ENCODE assay signal across 11 cellular contexts in the genomic region with DNA sequence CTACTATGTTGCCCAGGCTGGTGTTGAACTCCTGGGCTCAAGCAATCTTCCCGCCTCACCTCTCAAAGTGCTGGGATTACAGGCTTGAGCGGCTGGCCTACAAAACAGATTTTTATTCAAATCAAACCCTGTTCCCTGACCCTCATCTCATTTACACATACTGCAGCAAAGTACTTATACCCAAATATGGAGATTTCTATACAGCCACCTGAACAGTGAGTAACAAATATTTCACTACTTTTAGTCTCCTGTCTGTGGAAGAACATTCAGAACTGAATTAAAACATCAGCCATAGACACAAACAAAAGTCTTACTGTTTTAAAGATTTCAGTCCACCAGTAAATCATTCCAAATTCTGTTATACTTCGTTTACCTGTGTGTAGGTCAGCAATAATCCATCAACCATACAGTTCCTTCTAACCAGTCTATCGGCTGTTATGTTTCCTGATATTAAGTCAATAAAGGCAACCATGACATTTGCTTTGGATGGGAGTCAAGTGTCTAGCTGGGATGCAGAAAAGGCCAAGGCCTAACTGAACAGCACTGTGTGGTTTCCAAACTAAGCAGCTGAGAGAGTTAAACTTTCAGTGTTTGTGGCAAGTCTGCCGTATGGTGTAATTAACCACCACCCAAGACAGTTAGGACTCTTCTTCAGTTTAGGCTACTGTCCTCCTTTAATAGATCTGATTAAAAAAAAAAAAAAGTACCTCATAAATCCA. TPM values are rescaled to one million over a fixed set of nuclear protein-coding genes. Genes with fewer than 3 reads are reported as not detected.
A peak's percentile ranks its signal among the peaks of the same experiment; 100 is the strongest.
DNase-seq lines count a peak whose midpoint lies in the region; ATAC-seq, FAIRE-seq and TF ChIP-seq lines count a peak whose summit lies in the region.
"Had no signal": no experiment of that assay in that cellular context is flagged by ENCODE, and none has a peak within 500 bp of the region (broad histone marks: within the 10 kb centered on the region; RNA-seq: fewer than 3 reads in every experiment).

No MANE protein-coding gene starts in this region.

- H3K4me3 ChIP-seq in GM12878 = no peak overlapping the region
- H3K4me3 ChIP-seq in prostate gland = no peak overlapping the region
- H3K4me3 ChIP-seq: uterus had no signal

- TF ChIP-seq POLR2A in GM12878 (IDR thresholded peaks at IDR 0.05; ENCODE audit: low read depth, low read length) (no peak), prostate gland (IDR thresholded peaks at IDR 0.05) (no peak), H54 (IDR thresholded peaks at IDR 0.05; ENCODE audit: low read depth, low read length) (no peak)

- RAD21 ChIA-PET in GM12878 (lab: Charles Lee; ENCODE audit: unreplicated experiment) = interaction anchor here (1.1 to 1.5 kb wide), 4 partner anchors 13 to 51 kb away, joined by 3 to 7 read pairs (median 4); no protein-coding TSS in a partner anchor

- 78% methylated on average over 5 of the region's 5 CpGs for WGBS in GM12878 (ENCODE audit: insufficient coverage, insufficient replicate concordance, low lambda C conversion rate, missing lambda C conversion rate)
- WGBS in prostate gland = 40% methylated on average over 5 of the region's 5 CpGs

- TF ChIP-seq CTCF in GM12878 (IDR thresholded peaks at IDR 0.05 in 2 of 3, conservative IDR thresholded peaks at IDR 0.05 in 1 of 3; ENCODE audit: control insufficient read depth in 2 of 3, extremely low read depth in 1 of 3, insufficient read depth in 1 of 3, low read depth in 3 of 3, low read length in 3 of 3) (no peak), prostate gland (IDR thresholded peaks at IDR 0.05) (no peak)

- no peak for DNase-seq in activated CD8-positive, alpha-beta memory T cell treated with anti-CD3 and anti-CD28 coated beads, Interleukin-2, amount 10 ng/mL, durations not matched to agents 7 days and 5 days
- DNase-seq in activated CD8-positive, alpha-beta memory T cell treated with anti-CD3 and anti-CD28 coated beads, Interleukin-2, amount 50 U/mL, for 4 hours = no peak
- DNase-seq in NCI-H2196 treated with DMSO at 0.1 percent for 48 hours (lab: John Stamatoyannopoulos, UW; ENCODE audit: unreplicated experiment) (peak; percentile 22), GM12878 (ENCODE audit: low read depth, low spot score) (no peak), prostate gland (ENCODE audit: low spot score) (peak; percentile 58), UCSD-AML1 (lab: John Stamatoyannopoulos, UW; ENCODE audit: unreplicated experiment) (no peak), H54 (ENCODE audit: insufficient read length, low spot score) (no peak), hippocampal formation (lab: John Stamatoyannopoulos, UW) (no peak)
- DNase-seq: uterus had no signal

- no peak overlapping the region for H3K4me3 Mint-ChIP-seq in activated CD8-positive, alpha-beta memory T cell treated with anti-CD3 and anti-CD28 coated beads, Interleukin-2, amount 10 ng/mL, durations not matched to agents 7 days and 5 days

- H2AFZ ChIP-seq in GM12878 (ENCODE audit: control insufficient read depth, low read depth, low read length) = no peak overlapping the region
- H2AFZ ChIP-seq: parathyroid adenoma had no signal

- in situ Hi-C loops in GM12878 (cut with MboI) = no loop called here

- no peaks in the 10 kb centered on the region; the same call in 2 of the 3 replicates for H3K9me3 ChIP-seq in GM12878 (replicated peaks; ENCODE audit: control insufficient read depth, insufficient read depth, low read length)
- H3K9me3 ChIP-seq in prostate gland = no peaks in the 10 kb centered on the region
- H3K9me3 ChIP-seq: uterus had no signal

- peak; percentile 45 for ATAC-seq in activated CD8-positive, alpha-beta memory T cell treated with anti-CD3 and anti-CD28 coated beads, Interleukin-2, amount 10 ng/mL, durations not matched to agents 7 days and 5 days
- ATAC-seq in GM12878 = peak; percentile 64

- peaks cover 12% of the 10 kb centered on the region for H3K79me2 ChIP-seq in GM12878 (ENCODE audit: control insufficient read depth, insufficient read depth, low read length)

- CTCF ChIA-PET in activated CD8-positive, alpha-beta memory T cell treated with anti-CD3 and anti-CD28 coated beads, Interleukin-2, amount 10 ng/mL, durations not matched to agents 7 days and 5 days (lab: Charles Lee) = interaction anchor here (1.1 to 1.5 kb wide), 3 partner anchors 13 to 25 kb away, joined by 3 read pairs; no protein-coding TSS in a partner anchor
- CTCF ChIA-PET in GM12878 (lab: Yijun Ruan, JAX) = interaction anchor here (0.6 to 4.5 kb wide), 4 partner anchors 14 to 78 kb away, joined by 3 to 15 read pairs (median 6); no protein-coding TSS in a partner anchor

- H3K27ac Mint-ChIP-seq in activated CD8-positive, alpha-beta memory T cell treated with anti-CD3 and anti-CD28 coated beads, Interleukin-2, amount 10 ng/mL, durations not matched to agents 7 days and 5 days = peak overlapping the region; percentile 16

- H3K36me3 ChIP-seq in GM12878 (ENCODE audit: control insufficient read depth in 2 of 2, insufficient read depth in 2 of 2, low read length in 1 of 2) = peaks cover 0 to 2% of the 10 kb centered on the region in 2 experiments; a peak in 1 of 4 replicates
- H3K36me3 ChIP-seq in prostate gland = no peaks in the 10 kb centered on the region
- H3K36me3 ChIP-seq: uterus had no signal

- H3K4me1 ChIP-seq in GM12878 (ENCODE audit: control insufficient read depth, insufficient read depth, low read length) (peaks cover 39% of the 10 kb centered on the region), prostate gland (replicated peaks) (peaks cover 14% of the 10 kb centered on the region)
- H3K4me1 ChIP-seq: uterus had no signal

- H3K4me1 Mint-ChIP-seq in activated CD8-positive, alpha-beta memory T cell treated with anti-CD3 and anti-CD28 coated beads, Interleukin-2, amount 10 ng/mL, durations not matched to agents 7 days and 5 days = peaks cover 48% of the 10 kb centered on the region

- H3K27me3 Mint-ChIP-seq in activated CD8-positive, alpha-beta memory T cell treated with anti-CD3 and anti-CD28 coated beads, Interleukin-2, amount 10 ng/mL, durations not matched to agents 7 days and 5 days = no peaks in the 10 kb centered on the region

- no peak overlapping the region for H3K9ac ChIP-seq in GM12878 (ENCODE audit: control insufficient read depth, insufficient read depth, low read length)
- H3K9ac ChIP-seq: parathyroid adenoma had no signal

- no peak for TF ChIP-seq EP300 in GM12878 (IDR thresholded peaks at IDR 0.05; ENCODE audit: borderline replicate concordance in 1 of 2, control insufficient read depth in 1 of 2, low read depth in 2 of 2, low read length in 2 of 2)

- no peaks in the 10 kb centered on the region for H3K36me3 Mint-ChIP-seq in activated CD8-positive, alpha-beta memory T cell treated with anti-CD3 and anti-CD28 coated beads, Interleukin-2, amount 10 ng/mL, durations not matched to agents 7 days and 5 days

- 0 out of 2 replicates have a peak overlapping the region, but pooled peaks have one; percentile 38 for H3K4me2 ChIP-seq in GM12878 (ENCODE audit: control insufficient read depth, insufficient read depth)

- no peaks in the 10 kb centered on the region for H3K27me3 ChIP-seq in GM12878 (replicated peaks in 1 of 2; ENCODE audit: control insufficient read depth in 2 of 2, insufficient read depth in 2 of 2, low read length in 1 of 2)
- no peaks in the 10 kb centered on the region for H3K27me3 ChIP-seq in prostate gland (replicated peaks; ENCODE audit: insufficient read depth)
- H3K27me3 ChIP-seq: uterus had no signal

- no peak for TF ChIP-seq RAD21 in GM12878 (IDR thresholded peaks at IDR 0.05; ENCODE audit: insufficient read depth, low read depth, low read length)

- no peaks in the 10 kb centered on the region for H4K20me1 ChIP-seq in GM12878 (ENCODE audit: control insufficient read depth, insufficient read depth)

- BruUV-seq in GM12878 (replicated peaks; lab: Mats Ljungman, UMichigan) = no TSS peak

- no peak for FAIRE-seq in GM12878 (lab: Jason Lieb, UNC)
- no peak for FAIRE-seq in H54 (lab: Jason Lieb, UNC)
- FAIRE-seq: TTC549 had no signal

- H3K9me3 Mint-ChIP-seq in activated CD8-positive, alpha-beta memory T cell treated with anti-CD3 and anti-CD28 coated beads, Interleukin-2, amount 10 ng/mL, durations not matched to agents 7 days and 5 days (ENCODE audit: low read depth) = no peaks in the 10 kb centered on the region

- H3K27ac ChIP-seq in GM12878 (ENCODE audit: control insufficient read depth, insufficient read depth) (peak overlapping the region; percentile 27), prostate gland (peak overlapping the region; percentile 49 to 61)
- H3K27ac ChIP-seq: parathyroid adenoma, uterus had no signal

- POLR2A ChIA-PET in GM12878 (lab: Charles Lee) = interaction anchor here (1.0 kb wide), 1 partner anchor 19 kb away, joined by 3 read pairs; no protein-coding TSS in a partner anchor

- intact Hi-C loops in GM12878 (cut with micrococcal nuclease; ENCODE audit: unreplicated experiment) = no loop called here
- intact Hi-C loops in prostate gland (cut with DNase I) = no loop called here

- SMC1A ChIA-PET in GM12878 (lab: Charles Lee; ENCODE audit: uncharacterized antibody, unreplicated experiment) = interaction anchor here (0.7 to 2.8 kb wide), 9 partner anchors 8 to 51 kb away, joined by 3 to 19 read pairs (median 4); a partner anchor contains a TSS

RNA-seq across cellular contexts. Expression of a gene that starts 22.3 kb away (rescaled TPM):
- total RNA-seq in activated CD8-positive, alpha-beta memory T cell treated with anti-CD3 and anti-CD28 coated beads, Interleukin-2, amount 10 ng/mL, durations not matched to agents 7 days and 5 days = 10 to 100 TPM; 21.7 to 22.9 TPM
- 60.0 and 65.4 TPM in 2 replicates for total RNA-seq in GM12878 (2013; cell fraction: nucleolus; rRNA removed)
- total RNA-seq in GM12878 (2014; rRNA removed) = 7.5 and 10.8 TPM in 2 replicates
- total RNA-seq in GM12878 (2014; rRNA removed; fragmentation: Illumina TruSeq; extraction: Trizol) = 6.4 and 7.6 TPM in 2 replicates
- 16.8 and 17.1 TPM in 2 replicates for total RNA-seq in GM12878 (2021)
- polyA plus RNA-seq in GM12878 (2011; ENCODE audit: low read depth) = 11.6 TPM
- polyA plus RNA-seq in GM12878 (2011; rRNA removed) = 6.4 and 7.3 TPM in 2 replicates
- 5.5 and 5.6 TPM in 2 replicates for polyA plus RNA-seq in GM12878 (2011; cell fraction: cytosol; rRNA removed)
- 14.1 and 15.5 TPM in 2 replicates for polyA plus RNA-seq in GM12878 (2011; cell fraction: nucleus; rRNA removed)
- 9.2 and 15.8 TPM in 2 replicates for polyA plus RNA-seq in GM12878 (2012)
- polyA plus RNA-seq in GM12878 (2014; fragmentation: Illumina TruSeq; extraction: Trizol) = 6.5 and 6.7 TPM in 2 replicates
- 1 to 10 TPM; 2.6 to 3.4 TPM for polyA plus RNA-seq in GM12878 (2014; fragmentation: Nextera tagmentation; extraction: Ambion mirVana)
- 7.7 and 10.7 TPM in 2 replicates for polyA plus RNA-seq in GM12878 (2014; rRNA removed)
- 10 to 100 TPM; 17.9 to 19.2 TPM for polyA plus RNA-seq in GM12878 (2016; fragmentation: Nextera tagmentation; extraction: Ambion mirVana)
- polyA minus RNA-seq in GM12878 (2011; rRNA and poly(A)+ RNA removed) = 10.5 and 16.0 TPM in 2 replicates
- polyA minus RNA-seq in GM12878 (2011; cell fraction: cytosol; rRNA and poly(A)+ RNA removed) = 2.0 and 3.5 TPM in 2 replicates
- polyA minus RNA-seq in GM12878 (2011; cell fraction: nucleus; rRNA and poly(A)+ RNA removed) = 10.5 and 17.7 TPM in 2 replicates
- total RNA-seq in prostate gland = 10 to 100 TPM; 14.4 to 21.4 TPM

Comparison
In these comparisons a context has a peak if more than half of its experiments do, and no peak if none do; other contexts are left out.
1. DNase-seq: peak in NCI-H2196 treated with DMSO at 0.1 percent for 48 hours (single experiment) and prostate gland (single experiment); none in activated CD8-positive, alpha-beta memory T cell treated with anti-CD3 and anti-CD28 coated beads, Interleukin-2, amount 10 ng/mL, durations not matched to agents 7 days and 5 days (single experiment), activated CD8-positive, alpha-beta memory T cell treated with anti-CD3 and anti-CD28 coated beads, Interleukin-2, amount 50 U/mL, for 4 hours (single experiment), GM12878 (single experiment), UCSD-AML1 (single experiment), H54 (single experiment) and hippocampal formation (0 of 2).